Comparison of ENCODE assay signal across 20 cellular contexts in the genomic region with DNA sequence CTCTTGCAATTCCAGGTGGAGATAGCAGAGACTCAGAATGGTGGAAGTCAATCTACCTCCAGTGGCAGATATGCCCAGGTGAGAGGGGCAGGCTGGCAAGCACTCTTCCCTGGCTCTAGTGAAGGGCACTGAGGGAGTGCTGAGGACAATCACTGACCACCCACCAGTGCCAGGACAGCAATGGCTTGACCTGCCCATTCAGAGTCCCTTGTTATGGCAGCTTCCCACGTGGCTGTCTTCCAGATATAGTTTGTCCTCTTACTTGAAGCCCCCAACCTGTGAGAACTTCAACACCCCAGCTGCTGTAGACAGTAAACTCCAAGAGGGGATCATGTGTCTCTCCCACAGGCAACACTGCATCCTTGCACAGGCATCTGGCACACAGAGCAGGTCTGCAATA.
"Had no signal": no experiment of that assay in that cellular context is flagged by ENCODE, and none has a peak within 500 bp of the region (broad histone marks: within the 10 kb centered on the region; RNA-seq: fewer than 3 reads in every experiment).

No MANE protein-coding gene starts in this region.

- H3K27me3 ChIP-seq: body of pancreas, right lobe of liver, spleen, stomach, uterus had no signal

- H3K9me3 ChIP-seq: body of pancreas, prostate gland, right lobe of liver, spleen, stomach, uterus had no signal

- H3K36me3 ChIP-seq: prostate gland, right lobe of liver, spleen, stomach, uterus, WERI-Rb-1 had no signal

- H3K27ac ChIP-seq: body of pancreas, epithelial cell of prostate, prostate gland, spleen, WERI-Rb-1 had no signal

- DNase-seq: activated CD4-positive, alpha-beta T cell treated with anti-CD3 and anti-CD28 coated beads for 4 hours; activated CD8-positive, alpha-beta memory T cell treated with anti-CD3 and anti-CD28 coated beads, Interleukin-2, amount 50 U/mL, for 4 hours; activated CD8-positive, alpha-beta T cell treated with anti-CD3 and anti-CD28 coated beads for 36 hours; activated gamma-delta T cell; activated T-cell treated with anti-CD3 and anti-CD28 coated beads, Interleukin-2, amount 50 U/mL, for 48 hours; amniotic stem cell; body of pancreas; cerebellar nuclear complex; left colon; natural killer cell; occipital lobe; spleen; stomach; T-helper 17 cell; WERI-Rb-1 had no signal

- H3K4me1 ChIP-seq: prostate gland had no signal

- H3K4me3 Mint-ChIP-seq: activated CD8-positive, alpha-beta T cell treated with anti-CD3 and anti-CD28 coated beads for 36 hours; activated naive CD8-positive, alpha-beta T cell; natural killer cell; T-helper 17 cell had no signal

- H3K36me3 Mint-ChIP-seq: activated naive CD8-positive, alpha-beta T cell; natural killer cell had no signal

- H3K4me3 ChIP-seq: body of pancreas, prostate gland, right lobe of liver, spleen, stomach, uterus had no signal

- H3K27me3 Mint-ChIP-seq: activated CD8-positive, alpha-beta T cell treated with anti-CD3 and anti-CD28 coated beads for 36 hours had no signal

- ATAC-seq: activated CD8-positive, alpha-beta T cell treated with anti-CD3 and anti-CD28 coated beads for 36 hours; body of pancreas; left colon; T-helper 17 cell had no signal

- H3K27ac Mint-ChIP-seq: activated CD8-positive, alpha-beta T cell treated with anti-CD3 and anti-CD28 coated beads for 36 hours; activated naive CD8-positive, alpha-beta T cell; natural killer cell; T-helper 17 cell had no signal

- H3K4me1 Mint-ChIP-seq: natural killer cell had no signal

- H3K9me3 Mint-ChIP-seq: activated CD8-positive, alpha-beta T cell treated with anti-CD3 and anti-CD28 coated beads for 36 hours; natural killer cell had no signal
